ENCODE assay signal across 24 cellular contexts in the genomic region with DNA sequence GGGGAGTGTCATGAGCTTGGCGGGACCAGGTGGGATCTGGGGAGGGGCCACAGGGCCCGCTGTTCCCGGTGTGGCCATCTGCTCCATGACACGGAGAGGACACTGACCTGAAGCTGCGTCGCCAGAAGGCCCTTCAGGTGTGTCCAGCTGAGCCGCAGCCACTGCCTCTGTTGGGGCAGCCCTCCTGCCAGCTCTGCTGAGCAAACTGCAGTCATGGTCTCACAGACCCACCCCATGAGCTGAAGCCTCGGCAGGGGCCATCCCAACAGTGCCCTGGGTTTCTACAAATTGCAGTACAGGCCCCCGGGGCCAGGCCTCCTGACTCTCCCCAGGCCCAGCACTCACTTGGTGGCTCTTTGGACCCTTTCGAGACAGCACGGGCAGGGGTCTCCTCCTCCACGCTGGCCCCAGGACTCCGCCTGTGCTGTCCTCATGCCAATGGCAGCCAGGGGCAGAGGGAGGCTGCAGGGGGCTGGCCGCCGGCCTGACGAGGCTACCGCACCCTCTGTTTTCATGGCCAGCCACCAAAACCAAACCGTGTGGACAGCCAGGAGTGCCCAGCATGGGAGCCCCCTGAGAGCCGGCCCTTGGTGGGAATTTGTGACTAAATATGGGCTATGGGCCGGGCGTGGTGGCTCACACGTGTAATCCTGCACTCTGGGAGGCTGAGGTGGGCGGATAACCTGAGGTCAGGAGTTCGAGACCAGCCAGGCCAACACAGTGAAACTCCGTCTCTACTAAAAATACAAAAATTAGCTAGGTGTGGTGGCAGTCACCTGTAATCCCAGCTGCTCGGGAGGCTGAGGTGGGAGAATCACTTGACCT.
"Had no signal": no experiment of that assay in that cellular context is flagged by ENCODE, and none has a peak within 500 bp of the region (broad histone marks: within the 10 kb centered on the region; RNA-seq: fewer than 3 reads in every experiment).

No MANE protein-coding gene starts in this region.

- DNase-seq: Kasumi-1, MM.1S, MV-4-11, NCI-H1048, NCI-H1105 treated with DMSO at 0.1 percent for 48 hours, NCI-H1417 treated with DMSO at 0.1 percent for 48 hours, NCI-H146, NCI-H1694 treated with DMSO at 0.1 percent for 48 hours, NCI-H1930, NCI-H2081, NCI-H2107, NCI-H2227 treated with DMSO at 0.1 percent for 48 hours, NCI-H510A, NCI-H524 treated with DMSO at 0.1 percent for 48 hours, NCI-H69, NCI-H774, Right ventricle myocardium superior, RPMI8226, SIG-M5 had no signal

- H3K27me3 ChIP-seq: SJSA1 had no signal

- H3K36me3 ChIP-seq: SJSA1 had no signal

- ATAC-seq: K562 had no signal

- H3K27ac ChIP-seq: HL-60, KMS-11, SJSA1, SK-N-MC had no signal

- H3K4me3 ChIP-seq: K562, SJSA1, SK-N-MC had no signal

- H3K4me1 ChIP-seq: SJSA1 had no signal
